ENCODE assay signal across 2 cellular contexts in the genomic region with DNA sequence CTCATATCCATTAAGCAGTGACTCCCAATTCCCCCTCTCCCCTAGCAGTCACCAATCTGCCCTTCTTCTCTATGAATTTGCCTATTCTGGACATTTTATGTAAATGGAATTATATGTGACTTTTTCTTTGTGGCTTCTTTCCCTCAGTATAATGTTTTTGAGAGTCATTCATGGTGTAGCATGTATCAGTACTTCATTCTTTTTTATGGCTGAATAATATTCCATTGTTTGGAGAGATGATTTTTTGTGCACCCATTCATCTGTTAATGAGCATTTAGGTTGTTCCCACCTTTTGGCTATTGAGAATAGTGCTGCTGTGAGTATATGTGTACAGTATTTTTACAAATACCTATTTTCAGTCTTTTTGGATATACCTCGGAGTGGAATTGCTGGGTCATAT.
A peak's percentile ranks its signal among the peaks of the same experiment; 100 is the strongest.
TF ChIP-seq lines count a peak whose summit lies in the region.

No MANE protein-coding gene starts in this region.

TF ChIP-seq in HEK293, 187 proteins besides CTCF, POLR2A, EP300 and RAD21:
- TF ChIP-seq ZNF146 (tag by site-specific recombination; IDR thresholded peaks at IDR 0.05) (peak; percentile 94), HOXA7 (CRISPR knock-in tag; IDR thresholded peaks at IDR 0.05; ENCODE audit: borderline replicate concordance) (no peak)
TF ChIP-seq in HEK293: peak in this region for 1.

TF ChIP-seq in K562, 482 proteins besides CTCF, POLR2A, EP300 and RAD21 (continues in another document):
- TF ChIP-seq MLX (CRISPR knock-in tag; conservative IDR thresholded peaks at IDR 0.05) (no peak), SREBF2 (CRISPR knock-in tag; IDR thresholded peaks at IDR 0.05) (no peak), NFIX (CRISPR knock-in tag; IDR thresholded peaks at IDR 0.05; ENCODE audit: low read depth) (no peak), ZNF24 (IDR thresholded peaks at IDR 0.05) (0 out of 2 replicates have a peak, but pooled peaks have one; percentile 29), NFIC (IDR thresholded peaks at IDR 0.05) (no peak), THRAP3 (IDR thresholded peaks at IDR 0.05; ENCODE audit: borderline replicate concordance) (no peak), SRF (CRISPR knock-in tag; IDR thresholded peaks at IDR 0.05) (no peak), EWSR1 (IDR thresholded peaks at IDR 0.05; ENCODE audit: borderline replicate concordance, low read depth, partially characterized antibody) (no peak), TSHZ1 (CRISPR knock-in tag; IDR thresholded peaks at IDR 0.05) (no peak), TOE1 (IDR thresholded peaks at IDR 0.05; ENCODE audit: borderline replicate concordance) (no peak), TOE1 (CRISPR knock-in tag; IDR thresholded peaks at IDR 0.05; ENCODE audit: borderline replicate concordance, low read depth) (no peak), ZNF699 (CRISPR knock-in tag; IDR thresholded peaks at IDR 0.05; ENCODE audit: insufficient replicate concordance) (no peak), ZNF146 (CRISPR knock-in tag; IDR thresholded peaks at IDR 0.05; ENCODE audit: unreplicated experiment) (peak; percentile 49)
- TF ChIP-seq, protein P1, sequence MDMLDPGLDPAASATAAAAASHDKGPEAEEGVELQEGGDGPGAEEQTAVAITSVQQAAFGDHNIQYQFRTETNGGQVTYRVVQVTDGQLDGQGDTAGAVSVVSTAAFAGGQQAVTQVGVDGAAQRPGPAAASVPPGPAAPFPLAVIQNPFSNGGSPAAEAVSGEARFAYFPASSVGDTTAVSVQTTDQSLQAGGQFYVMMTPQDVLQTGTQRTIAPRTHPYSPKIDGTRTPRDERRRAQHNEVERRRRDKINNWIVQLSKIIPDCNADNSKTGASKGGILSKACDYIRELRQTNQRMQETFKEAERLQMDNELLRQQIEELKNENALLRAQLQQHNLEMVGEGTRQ (CRISPR knock-in tag; IDR thresholded peaks at IDR 0.05) = no peak
- TF ChIP-seq, protein P2, sequence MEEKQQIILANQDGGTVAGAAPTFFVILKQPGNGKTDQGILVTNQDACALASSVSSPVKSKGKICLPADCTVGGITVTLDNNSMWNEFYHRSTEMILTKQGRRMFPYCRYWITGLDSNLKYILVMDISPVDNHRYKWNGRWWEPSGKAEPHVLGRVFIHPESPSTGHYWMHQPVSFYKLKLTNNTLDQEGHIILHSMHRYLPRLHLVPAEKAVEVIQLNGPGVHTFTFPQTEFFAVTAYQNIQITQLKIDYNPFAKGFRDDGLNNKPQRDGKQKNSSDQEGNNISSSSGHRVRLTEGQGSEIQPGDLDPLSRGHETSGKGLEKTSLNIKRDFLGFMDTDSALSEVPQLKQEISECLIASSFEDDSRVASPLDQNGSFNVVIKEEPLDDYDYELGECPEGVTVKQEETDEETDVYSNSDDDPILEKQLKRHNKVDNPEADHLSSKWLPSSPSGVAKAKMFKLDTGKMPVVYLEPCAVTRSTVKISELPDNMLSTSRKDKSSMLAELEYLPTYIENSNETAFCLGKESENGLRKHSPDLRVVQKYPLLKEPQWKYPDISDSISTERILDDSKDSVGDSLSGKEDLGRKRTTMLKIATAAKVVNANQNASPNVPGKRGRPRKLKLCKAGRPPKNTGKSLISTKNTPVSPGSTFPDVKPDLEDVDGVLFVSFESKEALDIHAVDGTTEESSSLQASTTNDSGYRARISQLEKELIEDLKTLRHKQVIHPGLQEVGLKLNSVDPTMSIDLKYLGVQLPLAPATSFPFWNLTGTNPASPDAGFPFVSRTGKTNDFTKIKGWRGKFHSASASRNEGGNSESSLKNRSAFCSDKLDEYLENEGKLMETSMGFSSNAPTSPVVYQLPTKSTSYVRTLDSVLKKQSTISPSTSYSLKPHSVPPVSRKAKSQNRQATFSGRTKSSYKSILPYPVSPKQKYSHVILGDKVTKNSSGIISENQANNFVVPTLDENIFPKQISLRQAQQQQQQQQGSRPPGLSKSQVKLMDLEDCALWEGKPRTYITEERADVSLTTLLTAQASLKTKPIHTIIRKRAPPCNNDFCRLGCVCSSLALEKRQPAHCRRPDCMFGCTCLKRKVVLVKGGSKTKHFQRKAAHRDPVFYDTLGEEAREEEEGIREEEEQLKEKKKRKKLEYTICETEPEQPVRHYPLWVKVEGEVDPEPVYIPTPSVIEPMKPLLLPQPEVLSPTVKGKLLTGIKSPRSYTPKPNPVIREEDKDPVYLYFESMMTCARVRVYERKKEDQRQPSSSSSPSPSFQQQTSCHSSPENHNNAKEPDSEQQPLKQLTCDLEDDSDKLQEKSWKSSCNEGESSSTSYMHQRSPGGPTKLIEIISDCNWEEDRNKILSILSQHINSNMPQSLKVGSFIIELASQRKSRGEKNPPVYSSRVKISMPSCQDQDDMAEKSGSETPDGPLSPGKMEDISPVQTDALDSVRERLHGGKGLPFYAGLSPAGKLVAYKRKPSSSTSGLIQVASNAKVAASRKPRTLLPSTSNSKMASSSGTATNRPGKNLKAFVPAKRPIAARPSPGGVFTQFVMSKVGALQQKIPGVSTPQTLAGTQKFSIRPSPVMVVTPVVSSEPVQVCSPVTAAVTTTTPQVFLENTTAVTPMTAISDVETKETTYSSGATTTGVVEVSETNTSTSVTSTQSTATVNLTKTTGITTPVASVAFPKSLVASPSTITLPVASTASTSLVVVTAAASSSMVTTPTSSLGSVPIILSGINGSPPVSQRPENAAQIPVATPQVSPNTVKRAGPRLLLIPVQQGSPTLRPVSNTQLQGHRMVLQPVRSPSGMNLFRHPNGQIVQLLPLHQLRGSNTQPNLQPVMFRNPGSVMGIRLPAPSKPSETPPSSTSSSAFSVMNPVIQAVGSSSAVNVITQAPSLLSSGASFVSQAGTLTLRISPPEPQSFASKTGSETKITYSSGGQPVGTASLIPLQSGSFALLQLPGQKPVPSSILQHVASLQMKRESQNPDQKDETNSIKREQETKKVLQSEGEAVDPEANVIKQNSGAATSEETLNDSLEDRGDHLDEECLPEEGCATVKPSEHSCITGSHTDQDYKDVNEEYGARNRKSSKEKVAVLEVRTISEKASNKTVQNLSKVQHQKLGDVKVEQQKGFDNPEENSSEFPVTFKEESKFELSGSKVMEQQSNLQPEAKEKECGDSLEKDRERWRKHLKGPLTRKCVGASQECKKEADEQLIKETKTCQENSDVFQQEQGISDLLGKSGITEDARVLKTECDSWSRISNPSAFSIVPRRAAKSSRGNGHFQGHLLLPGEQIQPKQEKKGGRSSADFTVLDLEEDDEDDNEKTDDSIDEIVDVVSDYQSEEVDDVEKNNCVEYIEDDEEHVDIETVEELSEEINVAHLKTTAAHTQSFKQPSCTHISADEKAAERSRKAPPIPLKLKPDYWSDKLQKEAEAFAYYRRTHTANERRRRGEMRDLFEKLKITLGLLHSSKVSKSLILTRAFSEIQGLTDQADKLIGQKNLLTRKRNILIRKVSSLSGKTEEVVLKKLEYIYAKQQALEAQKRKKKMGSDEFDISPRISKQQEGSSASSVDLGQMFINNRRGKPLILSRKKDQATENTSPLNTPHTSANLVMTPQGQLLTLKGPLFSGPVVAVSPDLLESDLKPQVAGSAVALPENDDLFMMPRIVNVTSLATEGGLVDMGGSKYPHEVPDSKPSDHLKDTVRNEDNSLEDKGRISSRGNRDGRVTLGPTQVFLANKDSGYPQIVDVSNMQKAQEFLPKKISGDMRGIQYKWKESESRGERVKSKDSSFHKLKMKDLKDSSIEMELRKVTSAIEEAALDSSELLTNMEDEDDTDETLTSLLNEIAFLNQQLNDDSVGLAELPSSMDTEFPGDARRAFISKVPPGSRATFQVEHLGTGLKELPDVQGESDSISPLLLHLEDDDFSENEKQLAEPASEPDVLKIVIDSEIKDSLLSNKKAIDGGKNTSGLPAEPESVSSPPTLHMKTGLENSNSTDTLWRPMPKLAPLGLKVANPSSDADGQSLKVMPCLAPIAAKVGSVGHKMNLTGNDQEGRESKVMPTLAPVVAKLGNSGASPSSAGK (IDR thresholded peaks at IDR 0.05) = no peak
- TF ChIP-seq, protein P3, sequence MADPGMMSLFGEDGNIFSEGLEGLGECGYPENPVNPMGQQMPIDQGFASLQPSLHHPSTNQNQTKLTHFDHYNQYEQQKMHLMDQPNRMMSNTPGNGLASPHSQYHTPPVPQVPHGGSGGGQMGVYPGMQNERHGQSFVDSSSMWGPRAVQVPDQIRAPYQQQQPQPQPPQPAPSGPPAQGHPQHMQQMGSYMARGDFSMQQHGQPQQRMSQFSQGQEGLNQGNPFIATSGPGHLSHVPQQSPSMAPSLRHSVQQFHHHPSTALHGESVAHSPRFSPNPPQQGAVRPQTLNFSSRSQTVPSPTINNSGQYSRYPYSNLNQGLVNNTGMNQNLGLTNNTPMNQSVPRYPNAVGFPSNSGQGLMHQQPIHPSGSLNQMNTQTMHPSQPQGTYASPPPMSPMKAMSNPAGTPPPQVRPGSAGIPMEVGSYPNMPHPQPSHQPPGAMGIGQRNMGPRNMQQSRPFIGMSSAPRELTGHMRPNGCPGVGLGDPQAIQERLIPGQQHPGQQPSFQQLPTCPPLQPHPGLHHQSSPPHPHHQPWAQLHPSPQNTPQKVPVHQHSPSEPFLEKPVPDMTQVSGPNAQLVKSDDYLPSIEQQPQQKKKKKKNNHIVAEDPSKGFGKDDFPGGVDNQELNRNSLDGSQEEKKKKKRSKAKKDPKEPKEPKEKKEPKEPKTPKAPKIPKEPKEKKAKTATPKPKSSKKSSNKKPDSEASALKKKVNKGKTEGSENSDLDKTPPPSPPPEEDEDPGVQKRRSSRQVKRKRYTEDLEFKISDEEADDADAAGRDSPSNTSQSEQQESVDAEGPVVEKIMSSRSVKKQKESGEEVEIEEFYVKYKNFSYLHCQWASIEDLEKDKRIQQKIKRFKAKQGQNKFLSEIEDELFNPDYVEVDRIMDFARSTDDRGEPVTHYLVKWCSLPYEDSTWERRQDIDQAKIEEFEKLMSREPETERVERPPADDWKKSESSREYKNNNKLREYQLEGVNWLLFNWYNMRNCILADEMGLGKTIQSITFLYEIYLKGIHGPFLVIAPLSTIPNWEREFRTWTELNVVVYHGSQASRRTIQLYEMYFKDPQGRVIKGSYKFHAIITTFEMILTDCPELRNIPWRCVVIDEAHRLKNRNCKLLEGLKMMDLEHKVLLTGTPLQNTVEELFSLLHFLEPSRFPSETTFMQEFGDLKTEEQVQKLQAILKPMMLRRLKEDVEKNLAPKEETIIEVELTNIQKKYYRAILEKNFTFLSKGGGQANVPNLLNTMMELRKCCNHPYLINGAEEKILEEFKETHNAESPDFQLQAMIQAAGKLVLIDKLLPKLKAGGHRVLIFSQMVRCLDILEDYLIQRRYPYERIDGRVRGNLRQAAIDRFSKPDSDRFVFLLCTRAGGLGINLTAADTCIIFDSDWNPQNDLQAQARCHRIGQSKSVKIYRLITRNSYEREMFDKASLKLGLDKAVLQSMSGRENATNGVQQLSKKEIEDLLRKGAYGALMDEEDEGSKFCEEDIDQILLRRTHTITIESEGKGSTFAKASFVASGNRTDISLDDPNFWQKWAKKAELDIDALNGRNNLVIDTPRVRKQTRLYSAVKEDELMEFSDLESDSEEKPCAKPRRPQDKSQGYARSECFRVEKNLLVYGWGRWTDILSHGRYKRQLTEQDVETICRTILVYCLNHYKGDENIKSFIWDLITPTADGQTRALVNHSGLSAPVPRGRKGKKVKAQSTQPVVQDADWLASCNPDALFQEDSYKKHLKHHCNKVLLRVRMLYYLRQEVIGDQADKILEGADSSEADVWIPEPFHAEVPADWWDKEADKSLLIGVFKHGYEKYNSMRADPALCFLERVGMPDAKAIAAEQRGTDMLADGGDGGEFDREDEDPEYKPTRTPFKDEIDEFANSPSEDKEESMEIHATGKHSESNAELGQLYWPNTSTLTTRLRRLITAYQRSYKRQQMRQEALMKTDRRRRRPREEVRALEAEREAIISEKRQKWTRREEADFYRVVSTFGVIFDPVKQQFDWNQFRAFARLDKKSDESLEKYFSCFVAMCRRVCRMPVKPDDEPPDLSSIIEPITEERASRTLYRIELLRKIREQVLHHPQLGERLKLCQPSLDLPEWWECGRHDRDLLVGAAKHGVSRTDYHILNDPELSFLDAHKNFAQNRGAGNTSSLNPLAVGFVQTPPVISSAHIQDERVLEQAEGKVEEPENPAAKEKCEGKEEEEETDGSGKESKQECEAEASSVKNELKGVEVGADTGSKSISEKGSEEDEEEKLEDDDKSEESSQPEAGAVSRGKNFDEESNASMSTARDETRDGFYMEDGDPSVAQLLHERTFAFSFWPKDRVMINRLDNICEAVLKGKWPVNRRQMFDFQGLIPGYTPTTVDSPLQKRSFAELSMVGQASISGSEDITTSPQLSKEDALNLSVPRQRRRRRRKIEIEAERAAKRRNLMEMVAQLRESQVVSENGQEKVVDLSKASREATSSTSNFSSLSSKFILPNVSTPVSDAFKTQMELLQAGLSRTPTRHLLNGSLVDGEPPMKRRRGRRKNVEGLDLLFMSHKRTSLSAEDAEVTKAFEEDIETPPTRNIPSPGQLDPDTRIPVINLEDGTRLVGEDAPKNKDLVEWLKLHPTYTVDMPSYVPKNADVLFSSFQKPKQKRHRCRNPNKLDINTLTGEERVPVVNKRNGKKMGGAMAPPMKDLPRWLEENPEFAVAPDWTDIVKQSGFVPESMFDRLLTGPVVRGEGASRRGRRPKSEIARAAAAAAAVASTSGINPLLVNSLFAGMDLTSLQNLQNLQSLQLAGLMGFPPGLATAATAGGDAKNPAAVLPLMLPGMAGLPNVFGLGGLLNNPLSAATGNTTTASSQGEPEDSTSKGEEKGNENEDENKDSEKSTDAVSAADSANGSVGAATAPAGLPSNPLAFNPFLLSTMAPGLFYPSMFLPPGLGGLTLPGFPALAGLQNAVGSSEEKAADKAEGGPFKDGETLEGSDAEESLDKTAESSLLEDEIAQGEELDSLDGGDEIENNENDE (IDR thresholded peaks at IDR 0.05; ENCODE audit: low read depth, low read length) = no peak
